Comparison of ENCODE assay signal across 8 cellular contexts in genomic region chr2:48248251-48248933, GRCh38.
DNase-seq lines count a peak whose midpoint lies in the region; ATAC-seq, FAIRE-seq and TF ChIP-seq lines count a peak whose summit lies in the region.

No MANE protein-coding gene starts in this region.

- no peaks in the 10 kb centered on the region for H3K79me2 ChIP-seq in astrocyte (ENCODE audit: insufficient read depth, low read length)
- H3K79me2 ChIP-seq in Karpas-422 (ENCODE audit: low read length), result no peaks in the 10 kb centered on the region

- H3K4me2 ChIP-seq in astrocyte (ENCODE audit: low read length) (peak overlapping the region; percentile 77), Karpas-422 (ENCODE audit: low read depth, low read length, poor library complexity, severe bottlenecking) (no peak overlapping the region)

- H3K27me3 Mint-ChIP-seq in astrocyte (ENCODE audit: low read depth, unreplicated experiment), result no peaks in the 10 kb centered on the region

- H3K4me1 Mint-ChIP-seq in astrocyte (ENCODE audit: low read depth, unreplicated experiment), result peaks cover 14% of the 10 kb centered on the region

- ATAC-seq in GM21576 (IDR thresholded peaks at IDR 0.05; ENCODE audit: unreplicated experiment), result peak; percentile 81
- peak; percentile 91 for ATAC-seq in left lung

- peak overlapping the region; percentile 88 for H3K27ac ChIP-seq in astrocyte (ENCODE audit: low read depth, low read length)
- H3K27ac ChIP-seq in left lung, result peak overlapping the region; percentile 39 to 74
- no peak overlapping the region for H3K27ac ChIP-seq in Karpas-422 (ENCODE audit: low read length)

- H3K9me2 ChIP-seq in Karpas-422 (replicated peaks; ENCODE audit: insufficient read depth, low read length), result no peaks in the 10 kb centered on the region

- no peak overlapping the region for H3K4me3 Mint-ChIP-seq in astrocyte (ENCODE audit: unreplicated experiment)

- peak overlapping the region; percentile 68 for H3K9ac ChIP-seq in astrocyte (ENCODE audit: low read length)
- H3K9ac ChIP-seq in Karpas-422 (ENCODE audit: low read length), result no peak overlapping the region

- H3K9me3 ChIP-seq in astrocyte (ENCODE audit: insufficient read depth, low read depth, low read length) (no peaks in the 10 kb centered on the region), left lung (no peaks in the 10 kb centered on the region), Karpas-422 (ENCODE audit: low read length) (no peaks in the 10 kb centered on the region)

- H4K20me1 ChIP-seq in astrocyte (ENCODE audit: insufficient read depth, low read length), result no peaks in the 10 kb centered on the region
- H4K20me1 ChIP-seq in Karpas-422 (ENCODE audit: insufficient read depth, low read depth, low read length), result no peaks in the 10 kb centered on the region

- TF ChIP-seq CTCF in GM06990 (IDR thresholded peaks at IDR 0.05; ENCODE audit: insufficient read depth, low read length, poor library complexity, severe bottlenecking) (no peak), astrocyte (IDR thresholded peaks at IDR 0.05; ENCODE audit: insufficient read depth, low read depth, low read length) (no peak), left lung (IDR thresholded peaks at IDR 0.05) (no peak)

- intact Hi-C loops in left lung (cut with DNase I), result no loop called here

- H3K4me1 ChIP-seq in astrocyte (ENCODE audit: insufficient read depth, low read length), result peaks cover 20% of the 10 kb centered on the region
- peaks cover 21 to 48% of the 10 kb centered on the region in 2 donors for H3K4me1 ChIP-seq in left lung
- H3K4me1 ChIP-seq in Karpas-422 (ENCODE audit: low read length), result no peaks in the 10 kb centered on the region

- H3K27ac Mint-ChIP-seq in astrocyte (ENCODE audit: unreplicated experiment), result peak overlapping the region; percentile 90

- peak; percentile 19 for DNase-seq in GM06990 (ENCODE audit: extremely low read depth, insufficient read length)
- peak; percentile 85 for DNase-seq in HS-27A (ENCODE audit: low read depth)
- DNase-seq in astrocyte (ENCODE audit: low read depth), result peak; percentile 91
- DNase-seq in left lung, result no peak
- DNase-seq in hippocampal formation (lab: John Stamatoyannopoulos, UW), result no peak
- DNase-seq in activated CD4-positive, alpha-beta T cell treated with anti-CD3 and anti-CD28 coated beads, Interleukin-2, amount 50 U/mL, for 1 hour, result no peak
- DNase-seq in Karpas-422, result no peak

- no peaks in the 10 kb centered on the region for H3K27me3 ChIP-seq in GM06990 (replicated peaks; ENCODE audit: control insufficient read depth, insufficient read depth, low read length)
- no peaks in the 10 kb centered on the region for H3K27me3 ChIP-seq in astrocyte (ENCODE audit: insufficient read depth, low read length)
- no peaks in the 10 kb centered on the region for H3K27me3 ChIP-seq in left lung
- H3K27me3 ChIP-seq in Karpas-422 (ENCODE audit: low read length), result no peaks in the 10 kb centered on the region

- peak; percentile 59 for FAIRE-seq in astrocyte (lab: Jason Lieb, UNC)

- H2AFZ ChIP-seq in astrocyte (ENCODE audit: low read depth, low read length), result no peak overlapping the region
- no peak overlapping the region for H2AFZ ChIP-seq in Karpas-422 (ENCODE audit: low read length)

- H3K36me3 ChIP-seq in GM06990 (ENCODE audit: control insufficient read depth, insufficient read depth, low read length), result no peaks in the 10 kb centered on the region
- no peaks in the 10 kb centered on the region for H3K36me3 ChIP-seq in astrocyte (ENCODE audit: insufficient read depth, low read length)
- no peaks in the 10 kb centered on the region for H3K36me3 ChIP-seq in left lung
- H3K36me3 ChIP-seq in Karpas-422 (ENCODE audit: insufficient read depth, low read length), result no peaks in the 10 kb centered on the region

- H3K36me3 Mint-ChIP-seq in astrocyte (ENCODE audit: low read depth, unreplicated experiment), result no peaks in the 10 kb centered on the region

- H3K9me3 Mint-ChIP-seq in astrocyte (ENCODE audit: unreplicated experiment), result no peaks in the 10 kb centered on the region

- no peak overlapping the region for H3K4me3 ChIP-seq in GM06990 (replicated peaks; ENCODE audit: low read depth, low read length)
- H3K4me3 ChIP-seq in astrocyte (ENCODE audit: insufficient read depth, low read depth, low read length), result peak overlapping the region; percentile 32
- no peak overlapping the region for H3K4me3 ChIP-seq in left lung
- H3K4me3 ChIP-seq in Karpas-422 (ENCODE audit: low read length), result no peak overlapping the region

Comparison
In these comparisons a context has a peak if more than half of its experiments do, and no peak if none do; other contexts are left out.
1. DNase-seq: peak in GM06990 (single experiment), HS-27A (single experiment) and astrocyte (single experiment); none in left lung (0 of 2), hippocampal formation (0 of 2), activated CD4-positive, alpha-beta T cell treated with anti-CD3 and anti-CD28 coated beads, Interleukin-2, amount 50 U/mL, for 1 hour (single experiment) and Karpas-422 (single experiment).